Comparison of ENCODE assay signal across 8 cellular contexts in genomic region chr15:74489518-74490338, GRCh38. TPM values are rescaled to one million over a fixed set of nuclear protein-coding genes. Genes with fewer than 3 reads are reported as not detected.
DNase-seq lines count a peak whose midpoint lies in the region; ATAC-seq and TF ChIP-seq lines count a peak whose summit lies in the region.

No MANE protein-coding gene starts in this region.

- no peak for TF ChIP-seq POLR2A in prostate gland (IDR thresholded peaks at IDR 0.05)

- no peak overlapping the region for H3K4me3 ChIP-seq in prostate gland

- H3K27ac ChIP-seq in prostate gland: no peak overlapping the region

- intact Hi-C loops in prostate gland (cut with DNase I): loop anchor here (5.0 kb wide), 1 partner anchor 117 kb away; no protein-coding TSS in a partner anchor

- no peaks in the 10 kb centered on the region for H3K27me3 ChIP-seq in prostate gland (replicated peaks; ENCODE audit: insufficient read depth)

- ATAC-seq in HG03280 (IDR thresholded peaks at IDR 0.05; ENCODE audit: unreplicated experiment) (peak; percentile 71), GM21526 (IDR thresholded peaks at IDR 0.05; ENCODE audit: low FRiP score, unreplicated experiment) (no peak)

- DNase-seq in NCI-H1417 (lab: John Stamatoyannopoulos, UW) (peak; percentile 42 to 77 (median 59)), NCI-H1417 treated with DMSO at 0.1 percent for 48 hours (lab: John Stamatoyannopoulos, UW) (no peak), RPMI7951 (ENCODE audit: low read depth) (peak; percentile 49), germinal center (ENCODE audit: low spot score) (peak; percentile 85), prostate gland (ENCODE audit: low spot score) (peak; percentile 31)
- peak; percentile 49 for DNase-seq in activated T-helper 9 cell treated with anti-CD3 and anti-CD28 coated beads, Interleukin-2, amount 50 U/mL, for 16 hours (ENCODE audit: low read depth)

- peak in 3 of 4 experiments; percentile 40 to 61 (median 43) for TF ChIP-seq CTCF in prostate gland (IDR thresholded peaks at IDR 0.05)

- H3K9me3 ChIP-seq in prostate gland: no peaks in the 10 kb centered on the region

- WGBS in prostate gland: 31% methylated on average over 9 of the region's 9 CpGs

- H3K36me3 ChIP-seq in prostate gland: no peaks in the 10 kb centered on the region

- no peaks in the 10 kb centered on the region for H3K4me1 ChIP-seq in prostate gland (replicated peaks)

RNA-seq across cellular contexts. Expression of gene UBL7, which starts 28.8 kb away (rescaled TPM):
- total RNA-seq in RPMI7951 (2014; rRNA removed; shearing (Covaris generic)): 96.5 and 121 TPM in 2 replicates
- total RNA-seq in prostate gland: 10 to 100 TPM; 83.1 to 85.2 TPM

RNA-seq across cellular contexts. Expression of gene ARID3B, which starts 51.3 kb away (rescaled TPM):
- 0.72 and 1.2 TPM in 2 replicates for total RNA-seq in RPMI7951 (2014; rRNA removed; shearing (Covaris generic))
- 10 to 100 TPM in 1 of 2 donors, 1 to 10 TPM in 1; 5.1 to 36.7 TPM for total RNA-seq in prostate gland

RNA-seq across cellular contexts. Expression of gene SEMA7A, which starts 56.0 kb away (rescaled TPM):
- total RNA-seq in RPMI7951 (2014; rRNA removed; shearing (Covaris generic)): 20.7 and 20.8 TPM in 2 replicates
- 100 to 1,000 TPM in 1 of 2 donors, 1 to 10 TPM in 1; 1.3 to 171 TPM for total RNA-seq in prostate gland
